1 cellular context compared by ENCODE assay signal in genomic region chr1:19845166-19845954, GRCh38.
TF ChIP-seq lines count a peak whose summit lies in the region.

No MANE protein-coding gene starts in this region.

TF ChIP-seq in H1, 55 proteins besides CTCF, POLR2A, EP300 and RAD21:
- TF ChIP-seq POLR2AphosphoS5 (IDR thresholded peaks at IDR 0.05; ENCODE audit: low read depth, low read length) = no peak
- peak; percentile 17; the same call in 1 of the 2 replicates for TF ChIP-seq CEBPB (IDR thresholded peaks at IDR 0.05; ENCODE audit: low read depth, low read length)
- no peak for TF ChIP-seq BACH1 (IDR thresholded peaks at IDR 0.05; ENCODE audit: low read length)
- no peak for TF ChIP-seq GABPA (IDR thresholded peaks at IDR 0.05; ENCODE audit: borderline replicate concordance, insufficient read depth, low read length)
- TF ChIP-seq MAFK (IDR thresholded peaks at IDR 0.05; ENCODE audit: low read depth, low read length) = peak; percentile 86
